Comparison of ENCODE assay signal across 23 cellular contexts in genomic region chr4:169330811-169331210, GRCh38.
A peak's percentile ranks its signal among the peaks of the same experiment; 100 is the strongest.
DNase-seq lines count a peak whose midpoint lies in the region; ATAC-seq, FAIRE-seq and TF ChIP-seq lines count a peak whose summit lies in the region.
"Had no signal": no experiment of that assay in that cellular context is flagged by ENCODE, and none has a peak within 500 bp of the region (broad histone marks: within the 10 kb centered on the region; RNA-seq: fewer than 3 reads in every experiment).

No MANE protein-coding gene starts in this region.

- H2BK120ac ChIP-seq in mesenchymal stem cell (ENCODE audit: low read depth, low read length), result no peak overlapping the region

- H3K27ac ChIP-seq in K562 (ENCODE audit: extremely low read depth, low read depth, low read length) (no peak overlapping the region), esophagus muscularis mucosa (replicated peaks in 1 of 4) (no peak overlapping the region), mesenchymal stem cell (ENCODE audit: low read length, poor library complexity, severe bottlenecking) (no peak overlapping the region)
- H3K27ac ChIP-seq: BLaER1 had no signal

- no peak for TF ChIP-seq RAD21 in K562 (CRISPR knock-in tag; conservative IDR thresholded peaks at IDR 0.05 in 1 of 2, IDR thresholded peaks at IDR 0.05 in 1 of 2)

- DNase-seq in K562 (ENCODE audit: extremely low read depth in 1 of 4, low spot score in 3 of 4), result no peak
- peak; percentile 70 for DNase-seq in esophagus muscularis mucosa (ENCODE audit: extremely low spot score)
- DNase-seq in stimulated activated effector memory CD8-positive, alpha-beta T cell treated with anti-CD3 and anti-CD28 coated beads, Interleukin-12 subunit alpha, Interleukin-12 subunit beta, amount 100 ng/mL, for 72 hours (ENCODE audit: low spot score in 2 of 2), result no peak
- no peak for DNase-seq in mesenchymal stem cell
- DNase-seq: 8988T; ACHN; BE2C; C1 segment of cervical spinal cord; Caco-2; Calu3; CD4-positive, alpha-beta memory T cell; CD4-positive, CD25-positive, alpha-beta regulatory T cell; CD8-positive, alpha-beta memory T cell; DMS79 treated with DMSO at 0.1 percent for 48 hours; GF-D8 had no signal

- H3K36me3 ChIP-seq in K562 (ENCODE audit: control insufficient read depth, insufficient read depth, low read length) (no peaks in the 10 kb centered on the region), esophagus muscularis mucosa (no peaks in the 10 kb centered on the region), mesenchymal stem cell (ENCODE audit: control insufficient read depth in 1 of 2, insufficient read depth in 2 of 2, low read depth in 1 of 2, low read length in 2 of 2) (no peaks in the 10 kb centered on the region)
- H3K36me3 ChIP-seq: BE2C, BLaER1 had no signal

- TF ChIP-seq EP300 in K562 (IDR thresholded peaks at IDR 0.05; ENCODE audit: low read length) (no peak), esophagus muscularis mucosa (IDR thresholded peaks at IDR 0.05) (no peak)

- intact Hi-C loops in K562 (cut with micrococcal nuclease) (no loop called here), esophagus muscularis mucosa (cut with DNase I) (no loop called here)

- H3K4me3 Mint-ChIP-seq in stimulated activated effector memory CD8-positive, alpha-beta T cell treated with anti-CD3 and anti-CD28 coated beads, Interleukin-12 subunit alpha, Interleukin-12 subunit beta, amount 100 ng/mL, for 72 hours, result no peak overlapping the region
- H3K4me3 Mint-ChIP-seq: CD14-positive monocyte; CD4-positive, alpha-beta memory T cell; CD4-positive, CD25-positive, alpha-beta regulatory T cell; CD8-positive, alpha-beta memory T cell had no signal

- no peak overlapping the region for H4K8ac ChIP-seq in mesenchymal stem cell (ENCODE audit: low read length)

- TF ChIP-seq POLR2A in K562 (conservative IDR thresholded peaks at IDR 0.05), result no peak
- no peak for TF ChIP-seq POLR2A in esophagus muscularis mucosa (IDR thresholded peaks at IDR 0.05; ENCODE audit: low read depth)

- no peaks in the 10 kb centered on the region for H3K4me1 Mint-ChIP-seq in stimulated activated effector memory CD8-positive, alpha-beta T cell treated with anti-CD3 and anti-CD28 coated beads, Interleukin-12 subunit alpha, Interleukin-12 subunit beta, amount 100 ng/mL, for 72 hours
- H3K4me1 Mint-ChIP-seq: CD14-positive monocyte; CD4-positive, alpha-beta memory T cell; CD4-positive, CD25-positive, alpha-beta regulatory T cell; CD8-positive, alpha-beta memory T cell had no signal

- H4K20me1 ChIP-seq in K562 (replicated peaks; ENCODE audit: control insufficient read depth, insufficient read depth, low read length), result no peaks in the 10 kb centered on the region
- H4K20me1 ChIP-seq: BLaER1 had no signal

- no peaks in the 10 kb centered on the region for H3K9me1 ChIP-seq in K562 (ENCODE audit: control insufficient read depth, insufficient read depth, low read length)

- in situ Hi-C loops in K562 (cut with MboI), result no loop called here

- no peaks in the 10 kb centered on the region for H3K9me3 Mint-ChIP-seq in stimulated activated effector memory CD8-positive, alpha-beta T cell treated with anti-CD3 and anti-CD28 coated beads, Interleukin-12 subunit alpha, Interleukin-12 subunit beta, amount 100 ng/mL, for 72 hours

- H3K9ac ChIP-seq in K562 (ENCODE audit: insufficient read depth in 1 of 2, low read depth in 2 of 2, low read length in 2 of 2) (no peak overlapping the region), mesenchymal stem cell (ENCODE audit: low read length) (no peak overlapping the region)
- H3K9ac ChIP-seq: BLaER1 had no signal

- no peak overlapping the region for H2BK15ac ChIP-seq in mesenchymal stem cell (ENCODE audit: low read depth, poor library complexity, severe bottlenecking)

- no peak overlapping the region for H3K4ac ChIP-seq in mesenchymal stem cell (ENCODE audit: low read depth in 1 of 2, low read length in 2 of 2)

- POLR2A ChIA-PET in K562 (lab: Yijun Ruan, JAX), result interaction anchor here (0.7 kb wide), 1 partner anchor 157 kb away, joined by 3 read pairs; no protein-coding TSS in a partner anchor

- FAIRE-seq in K562 (lab: Jason Lieb, UNC), result no peak
- FAIRE-seq: A204.1, D721Med, G401.6, GM12891, GM19239 had no signal

- no peak overlapping the region for H2BK12ac ChIP-seq in mesenchymal stem cell (ENCODE audit: low read length in 2 of 2)

- H3K4me2 ChIP-seq in K562 (ENCODE audit: insufficient read depth, low read length) (no peak overlapping the region; the same call in 1 of the 2 replicates), mesenchymal stem cell (ENCODE audit: low read length, poor library complexity, severe bottlenecking) (no peak overlapping the region)
- H3K4me2 ChIP-seq: BLaER1 had no signal

- no peak overlapping the region for H3K18ac ChIP-seq in mesenchymal stem cell (ENCODE audit: low read depth in 1 of 2, low read length in 2 of 2)

- no peak for ATAC-seq in K562
- no peak for ATAC-seq in stimulated activated effector memory CD8-positive, alpha-beta T cell treated with anti-CD3 and anti-CD28 coated beads, Interleukin-12 subunit alpha, Interleukin-12 subunit beta, amount 100 ng/mL, for 72 hours
- no peak for ATAC-seq in GM19351 (IDR thresholded peaks at IDR 0.05; ENCODE audit: unreplicated experiment)

- H3K9me3 ChIP-seq in K562 (replicated peaks; ENCODE audit: control insufficient read depth, insufficient read depth, low read depth, low read length), result no peaks in the 10 kb centered on the region
- no peaks in the 10 kb centered on the region for H3K9me3 ChIP-seq in esophagus muscularis mucosa
- no peaks in the 10 kb centered on the region for H3K9me3 ChIP-seq in mesenchymal stem cell (ENCODE audit: control insufficient read depth, low read length)
- H3K9me3 ChIP-seq: BE2C, Caco-2 had no signal

- H4K91ac ChIP-seq in mesenchymal stem cell (ENCODE audit: low read length), result no peak overlapping the region

- no peaks in the 10 kb centered on the region for H3K79me1 ChIP-seq in mesenchymal stem cell (replicated peaks; ENCODE audit: low read length, poor library complexity, severe bottlenecking)

- CTCF ChIA-PET in K562 (lab: Yijun Ruan, JAX; ENCODE audit: low intra/inter-chr PET ratio), result no interaction called here

- no peaks in the 10 kb centered on the region for H3K79me2 ChIP-seq in K562 (ENCODE audit: control insufficient read depth, insufficient read depth, low read length)

- no peak overlapping the region for H2BK5ac ChIP-seq in mesenchymal stem cell (ENCODE audit: low read depth, low read length, poor library complexity, severe bottlenecking)

- H3K27me3 ChIP-seq in K562 (ENCODE audit: control insufficient read depth in 2 of 2, insufficient read depth in 2 of 2, low read length in 2 of 2) (no peaks in the 10 kb centered on the region; a peak in 1 of 5 replicates), esophagus muscularis mucosa (no peaks in the 10 kb centered on the region), mesenchymal stem cell (ENCODE audit: control insufficient read depth in 1 of 2, insufficient read depth in 1 of 2, low read length in 2 of 2) (no peaks in the 10 kb centered on the region)
- H3K27me3 ChIP-seq: BE2C, BLaER1 had no signal

- H3K23ac ChIP-seq in mesenchymal stem cell (ENCODE audit: low read length in 2 of 2), result no peak overlapping the region

- BruUV-seq in K562 (replicated peaks; lab: Mats Ljungman, UMichigan), result no TSS peak

- H3K4me3 ChIP-seq in K562, result no peak overlapping the region
- H3K4me3 ChIP-seq in esophagus muscularis mucosa, result no peak overlapping the region
- no peak overlapping the region for H3K4me3 ChIP-seq in mesenchymal stem cell (ENCODE audit: insufficient read depth in 1 of 2, low read depth in 1 of 2, low read length in 2 of 2)
- H3K4me3 ChIP-seq: BLaER1 had no signal

- no peak overlapping the region for H2AK5ac ChIP-seq in mesenchymal stem cell (ENCODE audit: low read length, severe bottlenecking)

- H2AFZ ChIP-seq in K562 (ENCODE audit: low read depth, low read length) (no peak overlapping the region), mesenchymal stem cell (ENCODE audit: low read depth, low read length) (no peak overlapping the region)

- no peak overlapping the region for H3K14ac ChIP-seq in mesenchymal stem cell (ENCODE audit: low read length in 2 of 2)

- 1% methylated on average over 13 of the region's 13 CpGs for WGBS in K562 (ENCODE audit: insufficient coverage, low coverage, missing lambda C conversion rate)
- 91% methylated on average over 13 of the region's 13 CpGs for WGBS in esophagus muscularis mucosa
- 89% methylated on average over 13 of the region's 13 CpGs for WGBS in mesenchymal stem cell

- no peaks in the 10 kb centered on the region; a peak in 1 of 5 replicates for H3K4me1 ChIP-seq in K562 (replicated peaks in 1 of 2; ENCODE audit: control insufficient read depth in 2 of 2, insufficient read depth in 2 of 2, low read length in 2 of 2)
- H3K4me1 ChIP-seq in esophagus muscularis mucosa, result no peaks in the 10 kb centered on the region
- no peaks in the 10 kb centered on the region for H3K4me1 ChIP-seq in mesenchymal stem cell (ENCODE audit: control insufficient read depth, insufficient read depth, low read depth, low read length)
- H3K4me1 ChIP-seq: BE2C had no signal

- no peak overlapping the region for H3K27ac Mint-ChIP-seq in stimulated activated effector memory CD8-positive, alpha-beta T cell treated with anti-CD3 and anti-CD28 coated beads, Interleukin-12 subunit alpha, Interleukin-12 subunit beta, amount 100 ng/mL, for 72 hours
- H3K27ac Mint-ChIP-seq: CD4-positive, alpha-beta memory T cell; CD8-positive, alpha-beta memory T cell had no signal

- TF ChIP-seq CTCF in K562 (IDR thresholded peaks at IDR 0.05 in 2 of 3, conservative IDR thresholded peaks at IDR 0.05 in 1 of 3; ENCODE audit: insufficient read depth in 2 of 3, low read depth in 1 of 3, low read length in 3 of 3) (no peak), esophagus muscularis mucosa (IDR thresholded peaks at IDR 0.05) (no peak)

- H3K36me3 Mint-ChIP-seq in stimulated activated effector memory CD8-positive, alpha-beta T cell treated with anti-CD3 and anti-CD28 coated beads, Interleukin-12 subunit alpha, Interleukin-12 subunit beta, amount 100 ng/mL, for 72 hours, result no peaks in the 10 kb centered on the region
- H3K36me3 Mint-ChIP-seq: CD14-positive monocyte; CD4-positive, alpha-beta memory T cell; CD4-positive, CD25-positive, alpha-beta regulatory T cell; CD8-positive, alpha-beta memory T cell had no signal

TF ChIP-seq in K562, 482 proteins besides CTCF, POLR2A, EP300 and RAD21 (continues in another document):
- TF ChIP-seq KLF16 (IDR thresholded peaks at IDR 0.05) (no peak), KHSRP (IDR thresholded peaks at IDR 0.05) (no peak), CREM (IDR thresholded peaks at IDR 0.05; ENCODE audit: low read depth) (0 out of 2 replicates have a peak, but pooled peaks have one; percentile 11)
